Comparison of ENCODE assay signal across 21 cellular contexts in the genomic region with DNA sequence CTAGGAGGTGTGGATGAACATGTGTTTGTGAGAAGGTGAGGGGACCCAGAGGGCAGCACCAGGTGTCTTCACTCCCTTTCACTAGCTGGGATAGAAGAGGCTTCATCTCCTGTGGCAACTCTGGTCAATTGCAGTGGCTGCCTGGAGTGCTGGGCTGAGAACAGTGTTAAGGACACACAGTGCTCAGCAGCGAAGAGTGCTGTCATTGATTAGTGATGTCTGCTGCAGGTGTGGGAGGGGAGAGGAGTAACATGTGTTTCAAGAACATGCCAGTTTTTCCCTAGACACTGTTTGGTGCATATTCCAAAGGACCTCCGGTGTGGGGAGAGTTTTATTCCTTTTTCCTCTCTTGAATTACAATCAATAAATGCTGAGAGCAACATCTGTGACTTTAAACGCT.
DNase-seq lines count a peak whose midpoint lies in the region; ATAC-seq, FAIRE-seq and TF ChIP-seq lines count a peak whose summit lies in the region.
"Had no signal": no experiment of that assay in that cellular context is flagged by ENCODE, and none has a peak within 500 bp of the region (broad histone marks: within the 10 kb centered on the region; RNA-seq: fewer than 3 reads in every experiment).

No MANE protein-coding gene starts in this region.

- intact Hi-C loops in CD14-positive monocyte (cut with micrococcal nuclease) = loop anchor here (2.0 to 10.0 kb wide), 6 partner anchors 25 to 209 kb away; a partner anchor contains a TSS
- intact Hi-C loops in GM12878 (cut with micrococcal nuclease; ENCODE audit: unreplicated experiment) = loop anchor here (2.0 to 5.0 kb wide), 2 partner anchors 97 kb away; a partner anchor contains a TSS
- intact Hi-C loops in naive thymus-derived CD4-positive, alpha-beta T cell (cut with micrococcal nuclease) = loop anchor here in 1 of 2 donors (5.0 kb wide), 1 partner anchor 77 kb away; no protein-coding TSS in a partner anchor

- H3K4me3 Mint-ChIP-seq in CD14-positive monocyte = peak overlapping the region; percentile 44 to 49
- H3K4me3 Mint-ChIP-seq in naive thymus-derived CD4-positive, alpha-beta T cell = no peak overlapping the region
- H3K4me3 Mint-ChIP-seq: activated naive CD8-positive, alpha-beta T cell; activated T-helper 1 cell treated with anti-CD3 and anti-CD28 coated beads, Interleukin-12 subunit alpha, Interleukin-12 subunit beta, Interleukin-2, Interleukin-4 antibody, amounts not matched to agents 30 ng/mL and 10 ng/mL and 1 ng/mL, durations not matched to agents 14 hours and 24 hours and 36 hours had no signal

- ATAC-seq in GM12878 (peak; percentile 2; the same call in 2 of the 3 replicates), GM19463 (IDR thresholded peaks at IDR 0.05; ENCODE audit: unreplicated experiment) (no peak), GM18867 (IDR thresholded peaks at IDR 0.05; ENCODE audit: unreplicated experiment) (no peak), GM18907 (IDR thresholded peaks at IDR 0.05; ENCODE audit: unreplicated experiment) (no peak)
- ATAC-seq in naive thymus-derived CD4-positive, alpha-beta T cell = no peak

- TF ChIP-seq EP300 in GM12878 (IDR thresholded peaks at IDR 0.05; ENCODE audit: borderline replicate concordance in 1 of 2, control insufficient read depth in 1 of 2, low read depth in 2 of 2, low read length in 2 of 2) = no peak
- TF ChIP-seq EP300 in suprapubic skin (IDR thresholded peaks at IDR 0.05) = no peak

- no peaks in the 10 kb centered on the region for H4K20me1 ChIP-seq in GM12878 (ENCODE audit: control insufficient read depth, insufficient read depth)

- H3K4me1 ChIP-seq in HEK293 (ENCODE audit: control insufficient read depth, insufficient read depth, low read length) = no peaks in the 10 kb centered on the region
- no peaks in the 10 kb centered on the region for H3K4me1 ChIP-seq in GM12878 (ENCODE audit: control insufficient read depth, insufficient read depth, low read length)
- peaks cover 21 to 30% of the 10 kb centered on the region in 2 donors for H3K4me1 ChIP-seq in naive thymus-derived CD4-positive, alpha-beta T cell (ENCODE audit: control insufficient read depth in 2 of 2, insufficient read depth in 2 of 2, low read length in 2 of 2)
- no peaks in the 10 kb centered on the region for H3K4me1 ChIP-seq in suprapubic skin
- H3K4me1 ChIP-seq: SJSA1 had no signal

- no peak overlapping the region for H3K4me2 ChIP-seq in GM12878 (ENCODE audit: control insufficient read depth, insufficient read depth)

- peaks cover 0 to 9% of the 10 kb centered on the region in 2 experiments; a peak in 1 of 4 replicates for H3K27me3 ChIP-seq in GM12878 (replicated peaks in 1 of 2; ENCODE audit: control insufficient read depth in 2 of 2, insufficient read depth in 2 of 2, low read length in 1 of 2)
- no peaks in the 10 kb centered on the region for H3K27me3 ChIP-seq in naive thymus-derived CD4-positive, alpha-beta T cell (ENCODE audit: control insufficient read depth in 2 of 2, insufficient read depth in 2 of 2, low read length in 2 of 2)
- peaks cover 5% of the 10 kb centered on the region for H3K27me3 ChIP-seq in suprapubic skin
- H3K27me3 ChIP-seq: pancreas, right lobe of liver, SJSA1 had no signal

- no peak for FAIRE-seq in GM12878 (lab: Jason Lieb, UNC)
- FAIRE-seq: colon, pancreas had no signal

- no peak for TF ChIP-seq RAD21 in GM12878 (IDR thresholded peaks at IDR 0.05; ENCODE audit: insufficient read depth, low read depth, low read length)

- TF ChIP-seq CTCF in CD14-positive monocyte (IDR thresholded peaks at IDR 0.05) (no peak), HEK293 (tag by site-specific recombination; IDR thresholded peaks at IDR 0.05) (no peak), GM12878 (IDR thresholded peaks at IDR 0.05 in 2 of 3, conservative IDR thresholded peaks at IDR 0.05 in 1 of 3; ENCODE audit: control insufficient read depth in 2 of 3, extremely low read depth in 1 of 3, insufficient read depth in 1 of 3, low read depth in 3 of 3, low read length in 3 of 3) (no peak), suprapubic skin (IDR thresholded peaks at IDR 0.05) (no peak)

- in situ Hi-C loops in GM12878 (cut with MboI) = no loop called here

- no peak overlapping the region for H2AFZ ChIP-seq in GM12878 (ENCODE audit: control insufficient read depth, low read depth, low read length)

- H3K27me3 Mint-ChIP-seq in CD14-positive monocyte (ENCODE audit: low read depth in 3 of 3) = peaks cover 0 to 1% (median 0%) of the 10 kb centered on the region in 3 donors
- H3K27me3 Mint-ChIP-seq in naive thymus-derived CD4-positive, alpha-beta T cell = peaks cover 0 to 5% (median 0%) of the 10 kb centered on the region in 5 donors
- H3K27me3 Mint-ChIP-seq: activated naive CD8-positive, alpha-beta T cell had no signal

- H3K79me2 ChIP-seq in GM12878 (ENCODE audit: control insufficient read depth, insufficient read depth, low read length) = no peaks in the 10 kb centered on the region

- H3K4me1 Mint-ChIP-seq in CD14-positive monocyte = peaks cover 88% of the 10 kb centered on the region
- H3K4me1 Mint-ChIP-seq in naive thymus-derived CD4-positive, alpha-beta T cell = peaks cover 21 to 52% (median 44%) of the 10 kb centered on the region in 7 donors

- H3K27ac Mint-ChIP-seq in CD14-positive monocyte = peak overlapping the region; percentile 93 to 99 (median 97)
- peak overlapping the region in 7 of 9 donors; percentile 68 to 88 (median 82) for H3K27ac Mint-ChIP-seq in naive thymus-derived CD4-positive, alpha-beta T cell

- WGBS in GM12878 (ENCODE audit: insufficient coverage, insufficient replicate concordance, low lambda C conversion rate, missing lambda C conversion rate) = 33% methylated on average over 3 of the region's 3 CpGs
- WGBS in suprapubic skin = 62% methylated on average over 3 of the region's 3 CpGs

- H3K27ac ChIP-seq in HEK293 (ENCODE audit: extremely low read depth, low read depth, low read length) = no peak overlapping the region
- no peak overlapping the region for H3K27ac ChIP-seq in GM12878 (ENCODE audit: control insufficient read depth, insufficient read depth)
- no peak overlapping the region for H3K27ac ChIP-seq in naive thymus-derived CD4-positive, alpha-beta T cell (ENCODE audit: low read depth, low read length)
- no peak overlapping the region for H3K27ac ChIP-seq in suprapubic skin
- H3K27ac ChIP-seq: right lobe of liver, SJSA1, thoracic aorta had no signal

- SMC1A ChIA-PET in GM12878 (lab: Charles Lee; ENCODE audit: uncharacterized antibody, unreplicated experiment) = interaction anchor here (0.6 to 10.8 kb wide), 26 partner anchors 10 to 300 kb away, joined by 3 to 202 read pairs (median 8); a partner anchor contains a TSS

- H3K9me3 Mint-ChIP-seq in CD14-positive monocyte = no peaks in the 10 kb centered on the region
- H3K9me3 Mint-ChIP-seq in naive thymus-derived CD4-positive, alpha-beta T cell = peaks cover 0 to 19% (median 7%) of the 10 kb centered on the region in 11 donors

- no peak overlapping the region for H3K9ac ChIP-seq in GM12878 (ENCODE audit: control insufficient read depth, insufficient read depth, low read length)

- DNase-seq in CD14-positive monocyte (ENCODE audit: low spot score) (no peak), GM12878 (ENCODE audit: low read depth, low spot score) (no peak), suprapubic skin (ENCODE audit: low spot score in 2 of 2) (no peak)
- DNase-seq in naive thymus-derived CD4-positive, alpha-beta T cell = no peak
- DNase-seq: activated CD4-positive, alpha-beta T cell treated with anti-CD3 and anti-CD28 coated beads, Interleukin-2, amount 50 U/mL, for 1 hour; GOT3; NCI-H2107; NCI-H510A; NK-92 treated with Interleukin-12 subunit alpha and Interleukin-12 subunit beta, amount 100 ng/mL, for 24 hours; pancreas; right lobe of liver; T-helper 2 cell had no signal

- no peaks in the 10 kb centered on the region for H3K9me3 ChIP-seq in HEK293 (ENCODE audit: control insufficient read depth, insufficient read depth, low read depth, low read length)
- H3K9me3 ChIP-seq in GM12878 (replicated peaks; ENCODE audit: control insufficient read depth, insufficient read depth, low read length) = peaks cover 2% of the 10 kb centered on the region; the same call in 2 of the 3 replicates
- H3K9me3 ChIP-seq in naive thymus-derived CD4-positive, alpha-beta T cell (ENCODE audit: control insufficient read depth in 2 of 3, low read length in 3 of 3) = peaks cover 0 to 4% (median 0%) of the 10 kb centered on the region in 3 experiments
- no peaks in the 10 kb centered on the region for H3K9me3 ChIP-seq in suprapubic skin
- H3K9me3 ChIP-seq: pancreas, right lobe of liver, SJSA1, thoracic aorta had no signal

- TF ChIP-seq POLR2A in GM12878 (IDR thresholded peaks at IDR 0.05; ENCODE audit: low read depth, low read length) (no peak), suprapubic skin (IDR thresholded peaks at IDR 0.05) (no peak)

- CTCF ChIA-PET in HEK293 (lab: Yijun Ruan, JAX) = interaction anchor here (0.7 kb wide), 1 partner anchor 72 kb away, joined by 3 read pairs; no protein-coding TSS in a partner anchor
- CTCF ChIA-PET in GM12878 (lab: Yijun Ruan, JAX) = interaction anchor here (1.0 to 1.9 kb wide), 9 partner anchors 12 to 165 kb away, joined by 4 to 11 read pairs (median 6); no protein-coding TSS in a partner anchor
- CTCF ChIA-PET in naive thymus-derived CD4-positive, alpha-beta T cell (lab: Charles Lee) = interaction anchor here (0.6 kb wide), 1 partner anchor 33 kb away, joined by 3 read pairs; no protein-coding TSS in a partner anchor

- BruUV-seq in GM12878 (replicated peaks; lab: Mats Ljungman, UMichigan) = TSS peak; percentile 83

- H3K36me3 ChIP-seq in HEK293 (ENCODE audit: control insufficient read depth in 2 of 2, insufficient read depth in 1 of 2, low read length in 2 of 2) (no peaks in the 10 kb centered on the region), GM12878 (ENCODE audit: control insufficient read depth in 2 of 2, insufficient read depth in 2 of 2, low read length in 1 of 2) (no peaks in the 10 kb centered on the region), suprapubic skin (no peaks in the 10 kb centered on the region)
- no peaks in the 10 kb centered on the region for H3K36me3 ChIP-seq in naive thymus-derived CD4-positive, alpha-beta T cell (ENCODE audit: control insufficient read depth in 2 of 3, insufficient read depth in 3 of 3, low read length in 3 of 3)
- H3K36me3 ChIP-seq: pancreas, right lobe of liver, SJSA1, thoracic aorta had no signal

- RAD21 ChIA-PET in GM12878 (lab: Charles Lee; ENCODE audit: unreplicated experiment) = interaction anchor here (1.0 to 5.5 kb wide), 17 partner anchors 13 to 299 kb away, joined by 3 to 78 read pairs (median 6); no protein-coding TSS in a partner anchor

- H3K4me3 ChIP-seq in HEK293 (ENCODE audit: low read depth, low read length) = no peak overlapping the region
- no peak overlapping the region for H3K4me3 ChIP-seq in GM12878
- H3K4me3 ChIP-seq in naive thymus-derived CD4-positive, alpha-beta T cell (ENCODE audit: low read length) = no peak overlapping the region
- H3K4me3 ChIP-seq in suprapubic skin = no peak overlapping the region
- H3K4me3 ChIP-seq: pancreas, right lobe of liver, SJSA1, thoracic aorta had no signal

- peaks cover 4 to 6% of the 10 kb centered on the region in 2 donors for H3K36me3 Mint-ChIP-seq in CD14-positive monocyte
- H3K36me3 Mint-ChIP-seq in naive thymus-derived CD4-positive, alpha-beta T cell = peaks cover 5 to 18% (median 9%) of the 10 kb centered on the region in 5 donors

- POLR2A ChIA-PET in HEK293 (lab: Yijun Ruan, JAX) = no interaction called here
- POLR2A ChIA-PET in GM12878 (lab: Charles Lee) = interaction anchor here (1.0 to 7.8 kb wide), 7 partner anchors 25 to 168 kb away, joined by 5 to 56 read pairs (median 7); no protein-coding TSS in a partner anchor
- POLR2A ChIA-PET in naive thymus-derived CD4-positive, alpha-beta T cell (lab: Charles Lee) = interaction anchor here (1.1 to 2.0 kb wide), 4 partner anchors 78 to 116 kb away, joined by 3 to 14 read pairs (median 6); no protein-coding TSS in a partner anchor

Comparison
In these comparisons a context has a peak if more than half of its experiments do, and no peak if none do; other contexts are left out.
1. H3K4me3 Mint-ChIP-seq: peak in CD14-positive monocyte (2 of 2); none in naive thymus-derived CD4-positive, alpha-beta T cell (0 of 10).